ENCODE assay signal across 17 cellular contexts in genomic region chr5:140111043-140111858, GRCh38. TPM values are rescaled to one million over a fixed set of nuclear protein-coding genes. Genes with fewer than 3 reads are reported as not detected.
DNase-seq lines count a peak whose midpoint lies in the region; ATAC-seq and TF ChIP-seq lines count a peak whose summit lies in the region.
"Had no signal": no experiment of that assay in that cellular context is flagged by ENCODE, and none has a peak within 500 bp of the region (broad histone marks: within the 10 kb centered on the region; RNA-seq: fewer than 3 reads in every experiment).

No MANE protein-coding gene starts in this region.

- no peaks in the 10 kb centered on the region for H3K27me3 ChIP-seq in GM23248 (replicated peaks; ENCODE audit: insufficient read depth)
- H3K27me3 ChIP-seq in adipocyte (replicated peaks; ENCODE audit: control insufficient read depth, insufficient read depth, low read length), result no peaks in the 10 kb centered on the region

- H3K9ac ChIP-seq in GM23248 (0 out of 2 replicates have a peak overlapping the region, but pooled peaks have one; percentile 93), adipocyte (ENCODE audit: low read length) (peak overlapping the region; percentile 90)

- peaks cover 8 to 13% of the 10 kb centered on the region in 2 donors for H3K27me3 Mint-ChIP-seq in natural killer cell treated with Interleukin-12 subunit alpha and Interleukin-12 subunit beta and Interleukin-15 and Interleukin-18, amount 100 ng/mL, for 72 hours
- H3K27me3 Mint-ChIP-seq in activated CD8-positive, alpha-beta T cell treated with anti-CD3 and anti-CD28 coated beads for 36 hours, result peaks cover 22% of the 10 kb centered on the region

- H3K36me3 ChIP-seq in GM23248 (ENCODE audit: low read depth) (no peaks in the 10 kb centered on the region; the same call in 1 of the 2 replicates), adipocyte (ENCODE audit: control insufficient read depth, insufficient read depth, low read length, severe bottlenecking) (no peaks in the 10 kb centered on the region)
- H3K36me3 ChIP-seq: thoracic aorta had no signal

- no peak overlapping the region for H3K4me2 ChIP-seq in GM23248 (ENCODE audit: unreplicated experiment)

- DNase-seq in GM23248 (peak; percentile 17), MV-4-11 (lab: John Stamatoyannopoulos, UW) (peak; percentile 40), adipocyte (ENCODE audit: low read depth) (no peak), NCI-H748 (lab: John Stamatoyannopoulos, UW; ENCODE audit: unreplicated experiment) (no peak), pons (ENCODE audit: low spot score) (no peak)
- no peak for DNase-seq in natural killer cell treated with Interleukin-12 subunit alpha and Interleukin-12 subunit beta and Interleukin-15 and Interleukin-18, amount 100 ng/mL, for 72 hours (ENCODE audit: low spot score)
- DNase-seq in activated CD8-positive, alpha-beta T cell treated with anti-CD3 and anti-CD28 coated beads for 36 hours, result no peak
- DNase-seq in stimulated activated CD4-positive, alpha-beta T cell treated with anti-CD3 and anti-CD28 coated beads, Interleukin-4, amount 100 ng/mL, for 24 hours, result no peak
- DNase-seq: activated CD4-positive, alpha-beta T cell treated with anti-CD3 and anti-CD28 coated beads, Interleukin-2, amount 50 U/mL, for 1 hour; activated effector memory CD4-positive, alpha-beta T cell treated with Interleukin-2 at 50 U/mL for 16 hours; cerebellar nuclear complex; COR-L47; immature natural killer cell; NCI-H446 had no signal

- no peak overlapping the region for H2AFZ ChIP-seq in GM23248

- peak overlapping the region; percentile 99 for H3K4me3 Mint-ChIP-seq in natural killer cell treated with Interleukin-12 subunit alpha and Interleukin-12 subunit beta and Interleukin-15 and Interleukin-18, amount 100 ng/mL, for 72 hours
- H3K4me3 Mint-ChIP-seq in activated CD8-positive, alpha-beta T cell treated with anti-CD3 and anti-CD28 coated beads for 36 hours, result no peak overlapping the region

- no peak for TF ChIP-seq CTCF in activated CD8-positive, alpha-beta T cell treated with anti-CD3 and anti-CD28 coated beads for 36 hours (IDR thresholded peaks at IDR 0.05)

- H3K4me3 ChIP-seq in GM23248 (no peak overlapping the region), adipocyte (ENCODE audit: low read length) (no peak overlapping the region)
- H3K4me3 ChIP-seq: skin epidermis had no signal

- H3K9me3 ChIP-seq in GM23248 (ENCODE audit: low read depth) (no peaks in the 10 kb centered on the region), adipocyte (ENCODE audit: control insufficient read depth, low read length) (no peaks in the 10 kb centered on the region)
- H3K9me3 ChIP-seq: thoracic aorta had no signal

- ATAC-seq in natural killer cell treated with Interleukin-12 subunit alpha and Interleukin-12 subunit beta and Interleukin-15 and Interleukin-18, amount 100 ng/mL, for 72 hours, result no peak
- no peak for ATAC-seq in activated CD8-positive, alpha-beta T cell treated with anti-CD3 and anti-CD28 coated beads for 36 hours
- ATAC-seq: SK-N-SH treated with all-trans-retinoic acid at 6 μM for 48 hours had no signal

- peaks cover 42% of the 10 kb centered on the region for H3K4me1 ChIP-seq in GM23248 (ENCODE audit: insufficient read depth)
- H3K4me1 ChIP-seq in adipocyte (ENCODE audit: control insufficient read depth, insufficient read depth, low read length), result peaks cover 59% of the 10 kb centered on the region

- in situ Hi-C loops in GM23248 (cut with MboI), result no loop called here

- CTCF ChIA-PET in activated CD8-positive, alpha-beta T cell treated with anti-CD3 and anti-CD28 coated beads for 36 hours (lab: Charles Lee), result interaction anchor here (7.8 kb wide), 1 partner anchor 33 kb away, joined by 91 read pairs; no protein-coding TSS in a partner anchor

- peaks cover 77% of the 10 kb centered on the region for H3K79me2 ChIP-seq in GM23248 (ENCODE audit: insufficient read depth)

- H4K20me1 ChIP-seq in GM23248 (ENCODE audit: insufficient read depth), result peaks cover 10% of the 10 kb centered on the region; the same call in 1 of the 2 replicates

- no peaks in the 10 kb centered on the region for H3K9me2 ChIP-seq in GM23248 (ENCODE audit: insufficient read depth)

- no peak overlapping the region for H3K27ac Mint-ChIP-seq in natural killer cell treated with Interleukin-12 subunit alpha and Interleukin-12 subunit beta and Interleukin-15 and Interleukin-18, amount 100 ng/mL, for 72 hours
- no peak overlapping the region for H3K27ac Mint-ChIP-seq in activated CD8-positive, alpha-beta T cell treated with anti-CD3 and anti-CD28 coated beads for 36 hours

- 79 to 84% methylated on average over 18 of the region's 18 CpGs for WGBS in GM23248 (ENCODE audit: low coverage in 1 of 2, low lambda C conversion rate in 2 of 2, missing lambda C conversion rate in 2 of 2), 2 experiments

- H3K27ac ChIP-seq in GM23248, result no peak overlapping the region

- H3K4me1 Mint-ChIP-seq in natural killer cell treated with Interleukin-12 subunit alpha and Interleukin-12 subunit beta and Interleukin-15 and Interleukin-18, amount 100 ng/mL, for 72 hours (ENCODE audit: low read depth in 2 of 2), result peaks cover 29 to 51% of the 10 kb centered on the region in 2 donors
- H3K4me1 Mint-ChIP-seq in activated CD8-positive, alpha-beta T cell treated with anti-CD3 and anti-CD28 coated beads for 36 hours (ENCODE audit: low read depth), result peaks cover 54% of the 10 kb centered on the region

- intact Hi-C loops in activated CD8-positive, alpha-beta T cell treated with anti-CD3 and anti-CD28 coated beads for 36 hours (cut with micrococcal nuclease), result no loop called here

- H3K36me3 Mint-ChIP-seq in natural killer cell treated with Interleukin-12 subunit alpha and Interleukin-12 subunit beta and Interleukin-15 and Interleukin-18, amount 100 ng/mL, for 72 hours, result no peaks in the 10 kb centered on the region
- peaks cover 10% of the 10 kb centered on the region for H3K36me3 Mint-ChIP-seq in activated CD8-positive, alpha-beta T cell treated with anti-CD3 and anti-CD28 coated beads for 36 hours (ENCODE audit: low read depth)
- H3K36me3 Mint-ChIP-seq: immature natural killer cell had no signal

- H3K9me3 Mint-ChIP-seq in natural killer cell treated with Interleukin-12 subunit alpha and Interleukin-12 subunit beta and Interleukin-15 and Interleukin-18, amount 100 ng/mL, for 72 hours, result no peaks in the 10 kb centered on the region
- H3K9me3 Mint-ChIP-seq in activated CD8-positive, alpha-beta T cell treated with anti-CD3 and anti-CD28 coated beads for 36 hours, result no peaks in the 10 kb centered on the region
- H3K9me3 Mint-ChIP-seq: immature natural killer cell had no signal

- peaks cover 30% of the 10 kb centered on the region for H3F3A ChIP-seq in GM23248 (ENCODE audit: insufficient read depth)

- POLR2A ChIA-PET in activated CD8-positive, alpha-beta T cell treated with anti-CD3 and anti-CD28 coated beads for 36 hours (lab: Charles Lee), result interaction anchor here (1.9 kb wide), 1 partner anchor 11 kb away, joined by 7 read pairs; no protein-coding TSS in a partner anchor

RNA-seq across cellular contexts. Expression of gene PURA, which starts 2.7 kb away (rescaled TPM):
- 24.2 and 30.6 TPM in 2 replicates for total RNA-seq in GM23248 (2014; rRNA removed; shearing (Covaris generic))
- polyA plus RNA-seq in GM23248 (2016; fragmentation: Nextera tagmentation; extraction: Ambion mirVana), result 7.9 and 10.7 TPM in 2 replicates
- total RNA-seq in natural killer cell treated with Interleukin-12 subunit alpha and Interleukin-12 subunit beta and Interleukin-15 and Interleukin-18, amount 100 ng/mL, for 72 hours, result 10 to 100 TPM; 11.1 to 14.0 TPM
- 1 to 10 TPM; 8.2 to 9.2 TPM for total RNA-seq in activated CD8-positive, alpha-beta T cell treated with anti-CD3 and anti-CD28 coated beads for 36 hours

RNA-seq across cellular contexts. Expression of gene IGIP, which starts 14.5 kb away (rescaled TPM):
- 13.0 and 16.3 TPM in 2 replicates for total RNA-seq in GM23248 (2014; rRNA removed; shearing (Covaris generic))
- 3.4 and 3.5 TPM in 2 replicates for polyA plus RNA-seq in GM23248 (2016; fragmentation: Nextera tagmentation; extraction: Ambion mirVana)
- 1 to 10 TPM; 2.6 to 3.1 TPM for total RNA-seq in natural killer cell treated with Interleukin-12 subunit alpha and Interleukin-12 subunit beta and Interleukin-15 and Interleukin-18, amount 100 ng/mL, for 72 hours
- 1 to 10 TPM; 1.3 to 1.5 TPM for total RNA-seq in activated CD8-positive, alpha-beta T cell treated with anti-CD3 and anti-CD28 coated beads for 36 hours

Comparison
In these comparisons a context has a peak if more than half of its experiments do, and no peak if none do; other contexts are left out.
1. DNase-seq: peak in GM23248 (single experiment) and MV-4-11 (single experiment); none in adipocyte (single experiment), natural killer cell treated with Interleukin-12 subunit alpha and Interleukin-12 subunit beta and Interleukin-15 and Interleukin-18, amount 100 ng/mL, for 72 hours (single experiment), NCI-H748 (single experiment), activated CD8-positive, alpha-beta T cell treated with anti-CD3 and anti-CD28 coated beads for 36 hours (single experiment), pons (single experiment) and stimulated activated CD4-positive, alpha-beta T cell treated with anti-CD3 and anti-CD28 coated beads, Interleukin-4, amount 100 ng/mL, for 24 hours (single experiment).